Comparison of ENCODE assay signal across 13 cellular contexts in genomic region chr9:127959841-127960409, GRCh38. TPM values are rescaled to one million over a fixed set of nuclear protein-coding genes. Genes with fewer than 3 reads are reported as not detected.
DNase-seq lines count a peak whose midpoint lies in the region; ATAC-seq, FAIRE-seq and TF ChIP-seq lines count a peak whose summit lies in the region.
"Had no signal": no experiment of that assay in that cellular context is flagged by ENCODE, and none has a peak within 500 bp of the region (broad histone marks: within the 10 kb centered on the region; RNA-seq: fewer than 3 reads in every experiment).

No MANE protein-coding gene starts in this region.

- H3K27ac ChIP-seq in kidney (ENCODE audit: low read depth in 2 of 2, low read length in 2 of 2), result peak overlapping the region; percentile 63 to 84
- H3K27ac ChIP-seq: brain microvascular endothelial cell had no signal

- no peaks in the 10 kb centered on the region for H3K27me3 ChIP-seq in MG63
- H3K27me3 ChIP-seq: brain microvascular endothelial cell had no signal

- H3K4me3 ChIP-seq in kidney (ENCODE audit: low read length in 2 of 2) (no peak overlapping the region), MG63 (no peak overlapping the region)

- H3K4me1 Mint-ChIP-seq in T-helper 1 cell treated with Interleukin-12 subunit alpha and Interleukin-12 subunit beta and Interleukin-4 antibody, amounts not matched to agents 30 μg/mL and 1 μg/mL, for 36 hours (ENCODE audit: low read depth), result peaks cover 65% of the 10 kb centered on the region
- H3K4me1 Mint-ChIP-seq in activated T-helper 17 cell treated with anti-CD3 and anti-CD28 coated beads, Interleukin-2, amount 50 U/mL, for 72 hours, result peaks cover 40% of the 10 kb centered on the region
- peaks cover 99% of the 10 kb centered on the region for H3K4me1 Mint-ChIP-seq in stimulated activated naive CD8-positive, alpha-beta T cell treated with anti-CD3 and anti-CD28 coated beads, Interleukin-15, amount 100 ng/mL, for 72 hours

- no peak for ATAC-seq in activated T-helper 17 cell treated with anti-CD3 and anti-CD28 coated beads, Interleukin-2, amount 50 U/mL, for 72 hours (replicated peaks)
- ATAC-seq in stimulated activated naive CD8-positive, alpha-beta T cell treated with anti-CD3 and anti-CD28 coated beads, Interleukin-15, amount 100 ng/mL, for 72 hours, result no peak
- no peak for ATAC-seq in GM18870 (IDR thresholded peaks at IDR 0.05; ENCODE audit: unreplicated experiment)
- ATAC-seq: natural killer cell had no signal

- H3K36me3 ChIP-seq in kidney (ENCODE audit: control insufficient read depth in 1 of 2, insufficient read depth in 2 of 2, low read length in 2 of 2) (no peaks in the 10 kb centered on the region), MG63 (peaks cover 14% of the 10 kb centered on the region)
- H3K36me3 ChIP-seq: brain microvascular endothelial cell had no signal

- intact Hi-C loops in kidney (cut with DNase I), result no loop called here

- DNase-seq in T-helper 1 cell (no peak), kidney (no peak), MG63 (no peak)
- DNase-seq in stimulated activated naive CD8-positive, alpha-beta T cell treated with anti-CD3 and anti-CD28 coated beads, Interleukin-15, amount 100 ng/mL, for 72 hours, result no peak
- no peak for DNase-seq in activated CD8-positive, alpha-beta memory T cell treated with anti-CD3 and anti-CD28 coated beads for 24 hours
- DNase-seq: 8988T, brain microvascular endothelial cell, Karpas-422, natural killer cell had no signal

- FAIRE-seq in kidney (lab: Jason Lieb, UNC), result no peak
- FAIRE-seq: G401.6 had no signal

- H3K4me3 Mint-ChIP-seq in T-helper 1 cell treated with Interleukin-12 subunit alpha and Interleukin-12 subunit beta and Interleukin-4 antibody, amounts not matched to agents 30 μg/mL and 1 μg/mL, for 36 hours, result no peak overlapping the region
- peak overlapping the region; percentile 96 for H3K4me3 Mint-ChIP-seq in activated T-helper 17 cell treated with anti-CD3 and anti-CD28 coated beads, Interleukin-2, amount 50 U/mL, for 72 hours
- H3K4me3 Mint-ChIP-seq in stimulated activated naive CD8-positive, alpha-beta T cell treated with anti-CD3 and anti-CD28 coated beads, Interleukin-15, amount 100 ng/mL, for 72 hours, result peak overlapping the region; percentile 48 to 58
- H3K4me3 Mint-ChIP-seq: natural killer cell had no signal

- peak overlapping the region; percentile 33 for H3K27ac Mint-ChIP-seq in T-helper 1 cell treated with Interleukin-12 subunit alpha and Interleukin-12 subunit beta and Interleukin-4 antibody, amounts not matched to agents 30 μg/mL and 1 μg/mL, for 36 hours
- H3K27ac Mint-ChIP-seq in activated T-helper 17 cell treated with anti-CD3 and anti-CD28 coated beads, Interleukin-2, amount 50 U/mL, for 72 hours, result peak overlapping the region; percentile 86
- peak overlapping the region; percentile 9 to 79 for H3K27ac Mint-ChIP-seq in stimulated activated naive CD8-positive, alpha-beta T cell treated with anti-CD3 and anti-CD28 coated beads, Interleukin-15, amount 100 ng/mL, for 72 hours

- peak overlapping the region in 1 of 2 donors; percentile 27 for H3K9ac ChIP-seq in kidney (ENCODE audit: low read length in 2 of 2)

- H3K36me3 Mint-ChIP-seq in T-helper 1 cell treated with Interleukin-12 subunit alpha and Interleukin-12 subunit beta and Interleukin-4 antibody, amounts not matched to agents 30 μg/mL and 1 μg/mL, for 36 hours (ENCODE audit: low read depth), result peaks cover 43% of the 10 kb centered on the region
- H3K36me3 Mint-ChIP-seq in activated T-helper 17 cell treated with anti-CD3 and anti-CD28 coated beads, Interleukin-2, amount 50 U/mL, for 72 hours (ENCODE audit: low read depth), result peaks cover 5% of the 10 kb centered on the region
- H3K36me3 Mint-ChIP-seq: natural killer cell had no signal

- peaks cover 34 to 38% of the 10 kb centered on the region in 2 donors for H3K4me1 ChIP-seq in kidney (ENCODE audit: control insufficient read depth in 1 of 2, insufficient read depth in 1 of 2, low read depth in 1 of 2, low read length in 2 of 2)

- H3K9me3 Mint-ChIP-seq in T-helper 1 cell treated with Interleukin-12 subunit alpha and Interleukin-12 subunit beta and Interleukin-4 antibody, amounts not matched to agents 30 μg/mL and 1 μg/mL, for 36 hours, result no peaks in the 10 kb centered on the region
- H3K9me3 Mint-ChIP-seq in activated T-helper 17 cell treated with anti-CD3 and anti-CD28 coated beads, Interleukin-2, amount 50 U/mL, for 72 hours, result no peaks in the 10 kb centered on the region
- H3K9me3 Mint-ChIP-seq in stimulated activated naive CD8-positive, alpha-beta T cell treated with anti-CD3 and anti-CD28 coated beads, Interleukin-15, amount 100 ng/mL, for 72 hours, result peaks cover 0 to 9% of the 10 kb centered on the region in 2 donors
- H3K9me3 Mint-ChIP-seq: natural killer cell had no signal

- no peak for TF ChIP-seq CTCF in kidney (IDR thresholded peaks at IDR 0.05; ENCODE audit: borderline replicate concordance, extremely low read depth, insufficient read depth)

- H3K9me3 ChIP-seq in kidney (ENCODE audit: control insufficient read depth in 1 of 2, low read length in 2 of 2), result no peaks in the 10 kb centered on the region
- no peaks in the 10 kb centered on the region for H3K9me3 ChIP-seq in MG63

- H3K27me3 Mint-ChIP-seq in T-helper 1 cell treated with Interleukin-12 subunit alpha and Interleukin-12 subunit beta and Interleukin-4 antibody, amounts not matched to agents 30 μg/mL and 1 μg/mL, for 36 hours (ENCODE audit: low read depth), result no peaks in the 10 kb centered on the region
- no peaks in the 10 kb centered on the region for H3K27me3 Mint-ChIP-seq in activated T-helper 17 cell treated with anti-CD3 and anti-CD28 coated beads, Interleukin-2, amount 50 U/mL, for 72 hours
- no peaks in the 10 kb centered on the region for H3K27me3 Mint-ChIP-seq in stimulated activated naive CD8-positive, alpha-beta T cell treated with anti-CD3 and anti-CD28 coated beads, Interleukin-15, amount 100 ng/mL, for 72 hours

RNA-seq across cellular contexts. Expression of gene EEIG1, which starts 20.9 kb away (rescaled TPM):
- 10 to 100 TPM; 29.6 to 37.8 TPM for total RNA-seq in activated T-helper 17 cell treated with anti-CD3 and anti-CD28 coated beads, Interleukin-2, amount 50 U/mL, for 72 hours
- total RNA-seq in kidney, result 75.9 TPM
- 34.3 TPM for polyA plus RNA-seq in kidney (ENCODE audit: insufficient read depth, low read depth, low replicate concordance)
- 10.3 and 11.8 TPM in 2 replicates for total RNA-seq in MG63 (2014; rRNA removed; shearing (Covaris generic); ENCODE audit: low replicate concordance)

RNA-seq across cellular contexts. Expression of gene DPM2, which starts 22.3 kb away (rescaled TPM):
- 10 to 100 TPM; 29.4 to 54.5 TPM for total RNA-seq in activated T-helper 17 cell treated with anti-CD3 and anti-CD28 coated beads, Interleukin-2, amount 50 U/mL, for 72 hours
- 42.8 TPM for total RNA-seq in kidney
- 70.0 TPM for polyA plus RNA-seq in kidney (ENCODE audit: insufficient read depth, low read depth, low replicate concordance)
- 23.3 and 38.9 TPM in 2 replicates for total RNA-seq in MG63 (2014; rRNA removed; shearing (Covaris generic); ENCODE audit: low replicate concordance)

RNA-seq across cellular contexts. Expression of gene PIP5KL1, which starts 29.3 kb away (rescaled TPM):
- total RNA-seq in activated T-helper 17 cell treated with anti-CD3 and anti-CD28 coated beads, Interleukin-2, amount 50 U/mL, for 72 hours, result 1 to 10 TPM; 2.6 to 3.7 TPM
- 3.0 TPM for total RNA-seq in kidney
- polyA plus RNA-seq in kidney (ENCODE audit: insufficient read depth, low read depth, low replicate concordance), result 4.3 TPM
- 0.13 TPM in 1 of 2 replicates, not detected in the other for total RNA-seq in MG63 (2014; rRNA removed; shearing (Covaris generic); ENCODE audit: low replicate concordance)

RNA-seq across cellular contexts. Expression of gene ST6GALNAC4, which starts 43.1 kb away (rescaled TPM):
- total RNA-seq in activated T-helper 17 cell treated with anti-CD3 and anti-CD28 coated beads, Interleukin-2, amount 50 U/mL, for 72 hours, result 10 to 100 TPM; 19.6 to 19.8 TPM
- 31.4 TPM for total RNA-seq in kidney
- 31.6 TPM for polyA plus RNA-seq in kidney (ENCODE audit: insufficient read depth, low read depth, low replicate concordance)
- total RNA-seq in MG63 (2014; rRNA removed; shearing (Covaris generic); ENCODE audit: low replicate concordance), result 4.7 and 26.9 TPM in 2 replicates

Comparison
In these comparisons a context has a peak if more than half of its experiments do, and no peak if none do; other contexts are left out.
1. H3K27ac Mint-ChIP-seq: peak in every context shown above with its lines; median percentile 86 in activated T-helper 17 cell treated with anti-CD3 and anti-CD28 coated beads, Interleukin-2, amount 50 U/mL, for 72 hours; 44 in stimulated activated naive CD8-positive, alpha-beta T cell treated with anti-CD3 and anti-CD28 coated beads, Interleukin-15, amount 100 ng/mL, for 72 hours; 33 in T-helper 1 cell treated with Interleukin-12 subunit alpha and Interleukin-12 subunit beta and Interleukin-4 antibody, amounts not matched to agents 30 μg/mL and 1 μg/mL, for 36 hours.